19 cellular contexts compared by ENCODE assay signal in the genomic region with DNA sequence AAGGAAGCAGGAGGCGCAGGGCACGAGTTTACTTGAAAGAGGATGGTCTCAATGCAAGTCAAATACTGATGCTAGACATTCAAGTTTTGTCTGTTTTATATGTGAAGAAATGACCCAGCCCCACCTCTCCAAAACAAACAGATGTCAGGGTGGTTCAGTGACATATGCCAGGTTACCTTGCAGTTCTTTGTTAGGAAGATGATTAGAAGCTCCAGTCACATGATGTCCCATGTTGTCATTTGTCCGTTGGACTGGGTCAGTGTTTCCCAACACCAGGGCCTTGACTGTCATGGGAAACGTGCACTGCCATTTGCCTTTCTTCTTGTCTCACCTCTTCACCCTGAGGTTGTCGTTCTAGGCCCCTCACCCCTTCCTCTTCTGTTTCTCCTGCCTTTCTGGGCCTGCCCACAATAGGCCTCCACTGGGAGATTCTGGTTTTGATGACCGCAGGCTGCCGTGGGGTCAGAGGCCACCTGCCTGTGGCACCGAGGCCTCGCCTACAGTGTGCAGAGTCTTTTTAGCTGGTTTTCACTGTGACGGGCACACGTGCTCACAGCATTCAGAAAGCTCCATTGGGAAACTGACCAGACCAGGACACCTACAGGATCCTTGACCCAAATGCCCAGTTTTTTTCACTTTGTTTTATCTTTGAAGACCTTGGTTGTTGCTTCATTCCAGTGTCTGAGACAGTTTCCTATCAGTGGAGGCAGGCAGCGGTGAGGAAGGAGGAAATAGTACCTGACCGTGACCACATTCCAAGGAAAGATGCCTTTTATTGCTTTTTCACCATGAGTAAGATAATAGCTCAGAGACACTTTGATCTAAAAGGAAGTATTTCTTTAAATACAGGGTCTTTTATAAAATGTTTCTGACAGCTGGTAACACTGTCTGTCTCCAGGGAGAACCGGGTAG.
DNase-seq lines count a peak whose midpoint lies in the region; ATAC-seq and TF ChIP-seq lines count a peak whose summit lies in the region.
"Had no signal": no experiment of that assay in that cellular context is flagged by ENCODE, and none has a peak within 500 bp of the region (broad histone marks: within the 10 kb centered on the region; RNA-seq: fewer than 3 reads in every experiment).

No MANE protein-coding gene starts in this region.

- H3K23ac ChIP-seq in neuronal stem cell (ENCODE audit: low read depth, low read length, poor library complexity): no peak overlapping the region

- H3K14ac ChIP-seq in neuronal stem cell (ENCODE audit: low read length): no peak overlapping the region

- no CpG with 5 or more reads among the region's 14 CpGs for WGBS in neuronal stem cell (ENCODE audit: extremely low coverage in 2 of 2, insufficient read length in 2 of 2, insufficient replicate concordance in 1 of 2), 2 donors

- no peak overlapping the region for H2BK15ac ChIP-seq in neuronal stem cell (ENCODE audit: low read length)

- H2BK12ac ChIP-seq in neuronal stem cell (ENCODE audit: low read length): no peak overlapping the region

- TF ChIP-seq CTCF in right atrium auricular region (IDR thresholded peaks at IDR 0.05): no peak

- no peaks in the 10 kb centered on the region for H3K9me3 Mint-ChIP-seq in activated naive CD8-positive, alpha-beta T cell treated with anti-CD3 and anti-CD28 coated beads for 36 hours
- H3K9me3 Mint-ChIP-seq: CD8-positive, alpha-beta T cell had no signal

- intact Hi-C loops in cardiac septum (cut with DNase I): no loop called here
- intact Hi-C loops in left colon (cut with DNase I, micrococcal nuclease): no loop called here

- H3K27me3 ChIP-seq in right atrium auricular region (no peaks in the 10 kb centered on the region), neuronal stem cell (ENCODE audit: control insufficient read depth in 3 of 3, insufficient read depth in 3 of 3, low read depth in 1 of 3, low read length in 3 of 3) (no peaks in the 10 kb centered on the region)
- H3K27me3 ChIP-seq: BLaER1 treated with 17β-estradiol and CSF1 and Interleukin-3, amounts not matched to agents 10 nM and 100 nM had no signal

- H3K4me2 ChIP-seq in neuronal stem cell (ENCODE audit: insufficient read depth, low read length, poor library complexity, severe bottlenecking): no peak overlapping the region
- H3K4me2 ChIP-seq: BLaER1 treated with 17β-estradiol and CSF1 and Interleukin-3, amounts not matched to agents 10 nM and 100 nM had no signal

- H3K18ac ChIP-seq in neuronal stem cell (ENCODE audit: low read length): peak overlapping the region; percentile 46

- no peaks in the 10 kb centered on the region for H3K4me1 Mint-ChIP-seq in activated naive CD8-positive, alpha-beta T cell treated with anti-CD3 and anti-CD28 coated beads for 36 hours
- H3K4me1 Mint-ChIP-seq: B cell had no signal

- no peak overlapping the region for H3K4me3 ChIP-seq in right atrium auricular region
- no peak overlapping the region for H3K4me3 ChIP-seq in neuronal stem cell (ENCODE audit: low read length in 2 of 2)
- H3K4me3 ChIP-seq: BLaER1 treated with 17β-estradiol and CSF1 and Interleukin-3, amounts not matched to agents 10 nM and 100 nM; GM12878; HAP-1 had no signal

- H2BK5ac ChIP-seq in neuronal stem cell (ENCODE audit: low read length): no peak overlapping the region

- no peaks in the 10 kb centered on the region for H3K36me3 Mint-ChIP-seq in activated naive CD8-positive, alpha-beta T cell treated with anti-CD3 and anti-CD28 coated beads for 36 hours
- H3K36me3 Mint-ChIP-seq: CD8-positive, alpha-beta T cell had no signal

- H3K9me3 ChIP-seq in right atrium auricular region (no peaks in the 10 kb centered on the region), neuronal stem cell (replicated peaks in 1 of 2; ENCODE audit: control insufficient read depth in 2 of 2, insufficient read depth in 1 of 2, low read depth in 1 of 2, low read length in 2 of 2) (no peaks in the 10 kb centered on the region)
- H3K9me3 ChIP-seq: BLaER1 treated with 17β-estradiol and CSF1 and Interleukin-3, amounts not matched to agents 10 nM and 100 nM; HAP-1 had no signal

- H3K27me3 Mint-ChIP-seq in activated naive CD8-positive, alpha-beta T cell treated with anti-CD3 and anti-CD28 coated beads for 36 hours: peaks cover 5% of the 10 kb centered on the region
- H3K27me3 Mint-ChIP-seq: B cell had no signal

- DNase-seq in right atrium auricular region (ENCODE audit: low spot score) (no peak), cardiac septum (ENCODE audit: low spot score) (no peak), NCI-H748 (lab: John Stamatoyannopoulos, UW; ENCODE audit: unreplicated experiment) (peak; percentile 52), left colon (no peak), neuronal stem cell (ENCODE audit: low spot score) (no peak), kidney glomerular epithelial cell (lab: John Stamatoyannopoulos, UW) (no peak)
- DNase-seq in activated naive CD8-positive, alpha-beta T cell treated with anti-CD3 and anti-CD28 coated beads for 36 hours: no peak
- DNase-seq: 8988T; CD8-positive, alpha-beta T cell; DMS 273 treated with DMSO at 0.1 percent for 48 hours; DMS53; DND-41; EL; IMR-90 had no signal

- H4K8ac ChIP-seq in neuronal stem cell (ENCODE audit: low read depth, low read length): no peak overlapping the region

- no peak overlapping the region for H2AFZ ChIP-seq in neuronal stem cell (ENCODE audit: low read length)

- no peak overlapping the region for H2AK5ac ChIP-seq in neuronal stem cell (ENCODE audit: low read depth, low read length)

- H3K27ac ChIP-seq in right atrium auricular region (peak overlapping the region; percentile 51 to 65), neuronal stem cell (replicated peaks; ENCODE audit: low read length) (no peak overlapping the region)
- H3K27ac ChIP-seq: BLaER1 treated with 17β-estradiol and CSF1 and Interleukin-3, amounts not matched to agents 10 nM and 100 nM had no signal

- H3K36me3 ChIP-seq in right atrium auricular region (no peaks in the 10 kb centered on the region), neuronal stem cell (replicated peaks in 1 of 2; ENCODE audit: control insufficient read depth in 2 of 2, insufficient read depth in 2 of 2, low read length in 2 of 2) (peaks cover 0 to 79% of the 10 kb centered on the region in 2 donors)
- H3K36me3 ChIP-seq: BLaER1 treated with 17β-estradiol and CSF1 and Interleukin-3, amounts not matched to agents 10 nM and 100 nM; HAP-1 had no signal

- H3K4me1 ChIP-seq in right atrium auricular region (peaks cover 0 to 25% of the 10 kb centered on the region in 2 donors), neuronal stem cell (ENCODE audit: control insufficient read depth in 2 of 2, insufficient read depth in 1 of 2, low read depth in 1 of 2, low read length in 2 of 2) (peaks cover 0 to 15% of the 10 kb centered on the region in 2 donors)
- H3K4me1 ChIP-seq: HAP-1 had no signal

- no peak overlapping the region for H2BK120ac ChIP-seq in neuronal stem cell (ENCODE audit: low read depth, low read length)

- no peak overlapping the region for H3K4ac ChIP-seq in neuronal stem cell (ENCODE audit: low read length)

- H3K27ac Mint-ChIP-seq in activated naive CD8-positive, alpha-beta T cell treated with anti-CD3 and anti-CD28 coated beads for 36 hours: no peak overlapping the region
- H3K27ac Mint-ChIP-seq: B cell; CD8-positive, alpha-beta T cell had no signal

- no peak overlapping the region for H3K4me3 Mint-ChIP-seq in activated naive CD8-positive, alpha-beta T cell treated with anti-CD3 and anti-CD28 coated beads for 36 hours
- H3K4me3 Mint-ChIP-seq: B cell; CD8-positive, alpha-beta T cell had no signal

- no peak overlapping the region for H3K9ac ChIP-seq in neuronal stem cell (ENCODE audit: low read depth, low read length, poor library complexity)
- H3K9ac ChIP-seq: BLaER1 treated with 17β-estradiol and CSF1 and Interleukin-3, amounts not matched to agents 10 nM and 100 nM had no signal

- ATAC-seq in left colon (peak; percentile 64), GM18870 (IDR thresholded peaks at IDR 0.05; ENCODE audit: unreplicated experiment) (no peak)
- ATAC-seq: CD8-positive, alpha-beta T cell; GM12878 had no signal

- H3K79me1 ChIP-seq in neuronal stem cell (ENCODE audit: low read depth, low read length): no peaks in the 10 kb centered on the region

- H4K91ac ChIP-seq in neuronal stem cell (ENCODE audit: low read depth, low read length, poor library complexity): no peak overlapping the region
